In genomic region chr4:16360694-16361262, GRCh38 we compare ENCODE assay signal across 19 cellular contexts.
"Had no signal": no experiment of that assay in that cellular context is flagged by ENCODE, and none has a peak within 500 bp of the region (broad histone marks: within the 10 kb centered on the region; RNA-seq: fewer than 3 reads in every experiment).

No MANE protein-coding gene starts in this region.

- DNase-seq: activated CD4-positive, alpha-beta T cell treated with anti-CD3 and anti-CD28 coated beads for 1 hour; activated CD4-positive, alpha-beta T cell treated with anti-CD3 and anti-CD28 coated beads, Interleukin-2, amount 50 U/mL, for 4 hours; activated naive CD4-positive, alpha-beta T cell; activated T-cell treated with anti-CD3 and anti-CD28 coated beads for 4 hours; erythroblast; heart right ventricle; left cardiac atrium; lower lobe of right lung; nephron progenitor cell; right cardiac atrium; stimulated activated CD4-positive, alpha-beta T cell treated with anti-CD3 and anti-CD28 coated beads, Interleukin-4, amount 100 ng/mL, for 24 hours; stimulated activated naive CD4-positive, alpha-beta T cell; substantia nigra; T1000; transverse colon had no signal

- H3K4me1 ChIP-seq: gastroesophageal sphincter, heart right ventricle, lower lobe of right lung, prostate gland, transverse colon had no signal

- H3K27ac ChIP-seq: cardiac muscle cell, gastroesophageal sphincter, heart right ventricle, lower lobe of right lung, prostate gland, skin epidermis, transverse colon had no signal

- ATAC-seq: gastroesophageal sphincter, heart right ventricle, left cardiac atrium, lower lobe of right lung, right cardiac atrium had no signal

- H3K9me3 ChIP-seq: gastroesophageal sphincter, heart right ventricle, lower lobe of right lung, prostate gland, transverse colon had no signal

- H3K4me3 ChIP-seq: cardiac muscle cell, gastroesophageal sphincter, heart right ventricle, lower lobe of right lung, prostate gland, skin epidermis, transverse colon had no signal

- H3K27me3 ChIP-seq: cardiac muscle cell, gastroesophageal sphincter, heart right ventricle, transverse colon had no signal

- H3K36me3 ChIP-seq: cardiac muscle cell, gastroesophageal sphincter, heart right ventricle, lower lobe of right lung, prostate gland, transverse colon had no signal
